Comparison of ENCODE assay signal across 1 cellular context in genomic region chr12:27818421-27818918, GRCh38.
TF ChIP-seq lines count a peak whose summit lies in the region.

No MANE protein-coding gene starts in this region.

TF ChIP-seq in HepG2, 621 proteins besides CTCF, POLR2A, EP300 and RAD21 (continued from another document and continues in another):
- peak; percentile 63 for TF ChIP-seq PAXIP1 (CRISPR knock-in tag; conservative IDR thresholded peaks at IDR 0.05)
- no peak for TF ChIP-seq TFDP1 (CRISPR knock-in tag; IDR thresholded peaks at IDR 0.05; ENCODE audit: borderline replicate concordance)
- TF ChIP-seq ZNF136 (CRISPR knock-in tag; IDR thresholded peaks at IDR 0.05; ENCODE audit: low read depth): no peak
- TF ChIP-seq HMGXB3 (CRISPR knock-in tag; IDR thresholded peaks at IDR 0.05; ENCODE audit: borderline replicate concordance): no peak
- no peak for TF ChIP-seq MLXIP (CRISPR knock-in tag; IDR thresholded peaks at IDR 0.05; ENCODE audit: borderline replicate concordance)
- TF ChIP-seq IRF1 (CRISPR knock-in tag; IDR thresholded peaks at IDR 0.05; ENCODE audit: low read depth): no peak
- TF ChIP-seq NFRKB (IDR thresholded peaks at IDR 0.05): no peak
- no peak for TF ChIP-seq SP1 (IDR thresholded peaks at IDR 0.05)
- no peak for TF ChIP-seq SP1 (CRISPR knock-in tag; IDR thresholded peaks at IDR 0.05)
- 0 out of 2 replicates have a peak, but pooled peaks have one; percentile 29 for TF ChIP-seq FOXK1 (CRISPR knock-in tag; IDR thresholded peaks at IDR 0.05; ENCODE audit: borderline replicate concordance, low read depth)
- TF ChIP-seq KDM5A (IDR thresholded peaks at IDR 0.05; ENCODE audit: borderline replicate concordance, low read length): no peak
- TF ChIP-seq ZNF879 (CRISPR knock-in tag; IDR thresholded peaks at IDR 0.05): no peak
- TF ChIP-seq AHDC1 (CRISPR knock-in tag; IDR thresholded peaks at IDR 0.05; ENCODE audit: borderline replicate concordance): peak; percentile 35; the same call in 1 of the 2 replicates
- no peak for TF ChIP-seq ZSCAN9 (CRISPR knock-in tag; IDR thresholded peaks at IDR 0.05; ENCODE audit: borderline replicate concordance)
- no peak for TF ChIP-seq JUNB (CRISPR knock-in tag; IDR thresholded peaks at IDR 0.05; ENCODE audit: borderline replicate concordance)
- peak; percentile 71 for TF ChIP-seq FOXP4 (CRISPR knock-in tag; IDR thresholded peaks at IDR 0.05)
- TF ChIP-seq RARA (CRISPR knock-in tag; IDR thresholded peaks at IDR 0.05): no peak
- TF ChIP-seq ZNF101 (CRISPR knock-in tag; IDR thresholded peaks at IDR 0.05; ENCODE audit: borderline replicate concordance, low read depth): no peak
- no peak for TF ChIP-seq IKZF4 (CRISPR knock-in tag; IDR thresholded peaks at IDR 0.05; ENCODE audit: borderline replicate concordance, low read depth, not compliant biosample characterization)
- no peak for TF ChIP-seq ZNF709 (CRISPR knock-in tag; IDR thresholded peaks at IDR 0.05)
- no peak for TF ChIP-seq ZNF556 (CRISPR knock-in tag; IDR thresholded peaks at IDR 0.05; ENCODE audit: borderline replicate concordance)
- no peak for TF ChIP-seq SAFB2 (CRISPR knock-in tag; IDR thresholded peaks at IDR 0.05; ENCODE audit: borderline replicate concordance, low read depth)
- no peak for TF ChIP-seq CHCHD3 (CRISPR knock-in tag; IDR thresholded peaks at IDR 0.05)
- TF ChIP-seq ZNF296 (CRISPR knock-in tag; conservative IDR thresholded peaks at IDR 0.05): no peak
- no peak for TF ChIP-seq SYNCRIP (IDR thresholded peaks at IDR 0.05; ENCODE audit: insufficient read depth, low read depth, low read length)
- no peak for TF ChIP-seq ZFY (CRISPR knock-in tag; IDR thresholded peaks at IDR 0.05)
- TF ChIP-seq ZMYM3 (CRISPR knock-in tag; IDR thresholded peaks at IDR 0.05): 0 out of 2 replicates have a peak, but pooled peaks have one; percentile 19
- no peak for TF ChIP-seq ZNF816 (CRISPR knock-in tag; IDR thresholded peaks at IDR 0.05; ENCODE audit: borderline replicate concordance)
- no peak for TF ChIP-seq STAT6 (CRISPR knock-in tag; IDR thresholded peaks at IDR 0.05; ENCODE audit: borderline replicate concordance)
- TF ChIP-seq SRSF9 (IDR thresholded peaks at IDR 0.05; ENCODE audit: borderline replicate concordance, insufficient read depth, low read depth, low read length, poor library complexity, severe bottlenecking): no peak
